Comparison of ENCODE assay signal across 10 cellular contexts in the genomic region with DNA sequence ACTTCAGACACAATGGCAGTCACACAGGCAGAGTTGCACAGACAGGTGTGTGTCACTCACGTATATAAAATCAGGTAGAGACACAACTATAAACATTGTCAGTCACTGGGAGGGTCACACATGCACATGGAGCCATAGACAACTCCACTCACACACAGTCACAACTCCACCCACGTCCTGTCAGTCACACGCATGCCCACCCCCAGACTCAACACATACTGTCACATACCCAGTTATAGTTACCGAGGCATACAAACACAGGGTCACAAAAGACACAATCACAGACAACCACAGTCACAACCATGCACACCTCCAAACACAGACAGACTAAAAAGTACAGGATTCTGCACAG. TPM values are rescaled to one million over a fixed set of nuclear protein-coding genes. Genes with fewer than 3 reads are reported as not detected.
DNase-seq lines count a peak whose midpoint lies in the region; TF ChIP-seq lines count a peak whose summit lies in the region.
"Had no signal": no experiment of that assay in that cellular context is flagged by ENCODE, and none has a peak within 500 bp of the region (broad histone marks: within the 10 kb centered on the region; RNA-seq: fewer than 3 reads in every experiment).

No MANE protein-coding gene starts in this region.

- H3K4me1 ChIP-seq in BLaER1 (peaks cover 36% of the 10 kb centered on the region), Peyer's patch (peaks cover 0 to 19% (median 11%) of the 10 kb centered on the region in 4 donors), sigmoid colon (peaks cover 0 to 43% (median 36%) of the 10 kb centered on the region in 4 donors)

- H3K27ac ChIP-seq in BLaER1 (no peak overlapping the region), Peyer's patch (peak overlapping the region in 2 of 4 donors; percentile 79 to 82), sigmoid colon (peak overlapping the region; percentile 91 to 95 (median 94))
- H3K27ac ChIP-seq: epithelial cell of prostate had no signal

- H3K9ac ChIP-seq in BLaER1 = peak overlapping the region; percentile 81

- DNase-seq in Peyer's patch = no peak
- DNase-seq in fibroblast of mammary gland (ENCODE audit: low read depth) = no peak
- no peak for DNase-seq in sigmoid colon
- DNase-seq in SKM-1 (lab: John Stamatoyannopoulos, UW; ENCODE audit: unreplicated experiment) = no peak
- DNase-seq in T-helper 2 cell = no peak
- DNase-seq in stimulated activated CD4-positive, alpha-beta T cell treated with anti-CD3 and anti-CD28 coated beads, Interleukin-2, amount 100 ng/mL, for 48 hours = no peak
- no peak for DNase-seq in iPS-NIHi11 (ENCODE audit: low spot score)
- DNase-seq: Calu3 had no signal

- TF ChIP-seq POLR2A in Peyer's patch (IDR thresholded peaks at IDR 0.05) = no peak
- TF ChIP-seq POLR2A in sigmoid colon (IDR thresholded peaks at IDR 0.05) = no peak

- no peaks in the 10 kb centered on the region for H3K27me3 ChIP-seq in BLaER1
- no peaks in the 10 kb centered on the region for H3K27me3 ChIP-seq in Peyer's patch
- H3K27me3 ChIP-seq in sigmoid colon = no peaks in the 10 kb centered on the region

- peaks cover 45% of the 10 kb centered on the region for H3K36me3 ChIP-seq in BLaER1
- H3K36me3 ChIP-seq in Peyer's patch = peaks cover 0 to 26% (median 0%) of the 10 kb centered on the region in 3 donors
- peaks cover 0 to 47% (median 12%) of the 10 kb centered on the region in 4 donors for H3K36me3 ChIP-seq in sigmoid colon

- H3K9me3 ChIP-seq in BLaER1 (no peaks in the 10 kb centered on the region), Peyer's patch (no peaks in the 10 kb centered on the region), sigmoid colon (no peaks in the 10 kb centered on the region)

- intact Hi-C loops in sigmoid colon (cut with DNase I) = no loop called here

- H3K4me2 ChIP-seq in BLaER1 = peak overlapping the region; percentile 98

- TF ChIP-seq EP300 in sigmoid colon (IDR thresholded peaks at IDR 0.05) = no peak

- TF ChIP-seq CTCF in Peyer's patch (IDR thresholded peaks at IDR 0.05) (no peak), fibroblast of mammary gland (conservative IDR thresholded peaks at IDR 0.05; ENCODE audit: control insufficient read depth, insufficient read depth, low read depth, low read length) (no peak), sigmoid colon (IDR thresholded peaks at IDR 0.05) (no peak)

- 76 to 78% methylated on average over 4 of the region's 4 CpGs for WGBS in sigmoid colon, 2 donors

- H3K4me3 ChIP-seq in BLaER1 (peak overlapping the region; percentile 77), Peyer's patch (peak overlapping the region; percentile 58 to 71 (median 60)), fibroblast of mammary gland (ENCODE audit: control insufficient read depth, low read depth, low read length) (peak overlapping the region; percentile 73), sigmoid colon (peak overlapping the region; percentile 46 to 90 (median 78))

- no peaks in the 10 kb centered on the region for H4K20me1 ChIP-seq in BLaER1

RNA-seq across cellular contexts. Expression of gene NUMBL, which starts 1.5 kb away (rescaled TPM):
- total RNA-seq in Peyer's patch (100 to 1,000 TPM in 1 of 4 donors, 10 to 100 TPM in 3; 10.9 to 151 (median 27.9) TPM), sigmoid colon (10 to 100 TPM; 21.9 to 38.2 (median 25.0) TPM)
- polyA plus RNA-seq in sigmoid colon = 10 to 100 TPM in 1 of 3 donors, 1 to 10 TPM in 2; 3.0 to 13.7 (median 9.6) TPM

RNA-seq across cellular contexts. Expression of gene COQ8B, which starts 27.7 kb away (rescaled TPM):
- total RNA-seq in Peyer's patch (10 to 100 TPM; 32.4 to 92.8 (median 41.9) TPM), sigmoid colon (10 to 100 TPM; 33.2 to 59.3 (median 39.2) TPM)
- polyA plus RNA-seq in sigmoid colon = 10 to 100 TPM; 24.7 to 54.4 (median 27.0) TPM

RNA-seq across cellular contexts. Expression of gene ITPKC, which starts 27.9 kb away (rescaled TPM):
- total RNA-seq in Peyer's patch (10 to 100 TPM; 34.5 to 43.9 (median 38.9) TPM), sigmoid colon (10 to 100 TPM; 17.7 to 39.6 (median 23.1) TPM)
- polyA plus RNA-seq in sigmoid colon = 10 to 100 TPM; 17.4 to 27.0 (median 25.9) TPM
